9 cellular contexts compared by ENCODE assay signal in the genomic region with DNA sequence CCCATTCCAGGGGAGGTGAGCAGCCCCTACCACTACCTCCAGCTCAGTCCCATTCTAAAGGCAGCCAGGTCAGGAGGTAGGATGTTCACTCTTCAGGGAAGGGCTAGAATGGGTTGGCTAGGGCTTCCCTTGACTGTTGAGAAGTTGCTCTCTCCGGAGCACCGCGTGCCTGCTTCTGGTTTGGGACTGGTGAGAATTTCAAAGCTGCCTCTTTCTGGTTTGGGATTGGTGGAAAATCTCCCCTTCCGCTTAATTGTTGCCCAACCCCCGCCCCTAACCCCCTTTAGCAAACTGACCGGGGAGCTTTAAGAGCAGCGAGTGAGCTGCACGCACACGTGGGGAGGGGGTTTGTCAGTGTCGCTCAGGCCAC. TPM values are rescaled to one million over a fixed set of nuclear protein-coding genes. Genes with fewer than 3 reads are reported as not detected.
A peak's percentile ranks its signal among the peaks of the same experiment; 100 is the strongest.
DNase-seq lines count a peak whose midpoint lies in the region; ATAC-seq and TF ChIP-seq lines count a peak whose summit lies in the region.
"Had no signal": no experiment of that assay in that cellular context is flagged by ENCODE, and none has a peak within 500 bp of the region (broad histone marks: within the 10 kb centered on the region; RNA-seq: fewer than 3 reads in every experiment).

No MANE protein-coding gene starts in this region.

- no peaks in the 10 kb centered on the region for H4K20me1 ChIP-seq in smooth muscle cell (ENCODE audit: low read depth)

- H3K4me1 Mint-ChIP-seq in activated CD4-positive, alpha-beta T cell treated with anti-CD3 and anti-CD28 coated beads, Interleukin-2, amount 10 ng/mL, durations not matched to agents 7 days and 5 days = peaks cover 7% of the 10 kb centered on the region

- H3F3A ChIP-seq in smooth muscle cell (ENCODE audit: low read depth) = no peaks in the 10 kb centered on the region

- peak overlapping the region; percentile 65 for H3K9ac ChIP-seq in smooth muscle cell (ENCODE audit: low read depth)

- POLR2A ChIA-PET in activated CD4-positive, alpha-beta T cell treated with anti-CD3 and anti-CD28 coated beads, Interleukin-2, amount 10 ng/mL, durations not matched to agents 7 days and 5 days (lab: Charles Lee) = no interaction called here

- H3K27me3 Mint-ChIP-seq in activated CD4-positive, alpha-beta T cell treated with anti-CD3 and anti-CD28 coated beads, Interleukin-2, amount 10 ng/mL, durations not matched to agents 7 days and 5 days = peaks cover 6% of the 10 kb centered on the region

- H3K79me2 ChIP-seq in smooth muscle cell (ENCODE audit: low read depth) = no peaks in the 10 kb centered on the region

- intact Hi-C loops in heart right ventricle (cut with DNase I) = loop anchor here in 6 of 10 donors (2.0 to 10.0 kb wide), 4 partner anchors 24 to 94 kb away; a partner anchor contains a TSS

- CTCF ChIA-PET in activated CD4-positive, alpha-beta T cell treated with anti-CD3 and anti-CD28 coated beads, Interleukin-2, amount 10 ng/mL, durations not matched to agents 7 days and 5 days (lab: Charles Lee) = interaction anchor here (0.5 to 2.4 kb wide), 16 partner anchors 8 to 930 kb away, joined by 3 to 11 read pairs (median 4); no protein-coding TSS in a partner anchor

- H3K4me1 ChIP-seq in heart right ventricle (peaks cover 10 to 45% (median 34%) of the 10 kb centered on the region in 9 donors), smooth muscle cell (ENCODE audit: low read depth) (peaks cover 41% of the 10 kb centered on the region)

- TF ChIP-seq CTCF in heart right ventricle (IDR thresholded peaks at IDR 0.05) (no peak), smooth muscle cell (IDR thresholded peaks at IDR 0.05; ENCODE audit: borderline replicate concordance, insufficient read depth, poor library complexity, severe bottlenecking) (no peak)

- H3K4me2 ChIP-seq in smooth muscle cell = peak overlapping the region; percentile 93

- no peak overlapping the region for H3K4me3 Mint-ChIP-seq in activated CD4-positive, alpha-beta T cell treated with anti-CD3 and anti-CD28 coated beads, Interleukin-2, amount 10 ng/mL, durations not matched to agents 7 days and 5 days

- no peaks in the 10 kb centered on the region for H3K36me3 ChIP-seq in H7 (replicated peaks; ENCODE audit: control insufficient read depth, insufficient read depth, low read length)
- no peaks in the 10 kb centered on the region for H3K36me3 ChIP-seq in heart right ventricle
- no peaks in the 10 kb centered on the region for H3K36me3 ChIP-seq in smooth muscle cell (ENCODE audit: low read depth)

- no peaks in the 10 kb centered on the region for H3K36me3 Mint-ChIP-seq in activated CD4-positive, alpha-beta T cell treated with anti-CD3 and anti-CD28 coated beads, Interleukin-2, amount 10 ng/mL, durations not matched to agents 7 days and 5 days (ENCODE audit: low read depth)

- H3K9me3 ChIP-seq in heart right ventricle (no peaks in the 10 kb centered on the region), smooth muscle cell (replicated peaks; ENCODE audit: low read depth) (no peaks in the 10 kb centered on the region)

- no peaks in the 10 kb centered on the region for H3K9me3 Mint-ChIP-seq in activated CD4-positive, alpha-beta T cell treated with anti-CD3 and anti-CD28 coated beads, Interleukin-2, amount 10 ng/mL, durations not matched to agents 7 days and 5 days

- H2AFZ ChIP-seq in smooth muscle cell (ENCODE audit: low read depth) = peak overlapping the region; percentile 85

- H3K4me3 ChIP-seq in H7 (ENCODE audit: insufficient read depth, low read depth, low read length) (peak overlapping the region; percentile 54), heart right ventricle (peak overlapping the region; percentile 5 to 66 (median 52)), smooth muscle cell (peak overlapping the region; percentile 60)

- H3K27ac Mint-ChIP-seq in activated CD4-positive, alpha-beta T cell treated with anti-CD3 and anti-CD28 coated beads, Interleukin-2, amount 10 ng/mL, durations not matched to agents 7 days and 5 days = no peak overlapping the region

- WGBS in heart right ventricle, 2 donors = 5 to 13% methylated on average over 10 of the region's 10 CpGs
- 5% methylated on average over 10 of the region's 10 CpGs for WGBS in smooth muscle cell (ENCODE audit: low lambda C conversion rate)

- no peak for ATAC-seq in heart right ventricle
- ATAC-seq in HG02981 (IDR thresholded peaks at IDR 0.05; ENCODE audit: unreplicated experiment) = no peak

- H3K27ac ChIP-seq in heart right ventricle (peak overlapping the region in 9 of 10 donors; percentile 62 to 83 (median 73)), smooth muscle cell (ENCODE audit: low read depth) (no peak overlapping the region)

- DNase-seq in H7 (peak; percentile 68), RPMI7951 (ENCODE audit: low read depth) (peak; percentile 14), heart right ventricle (no peak), smooth muscle cell (lab: John Stamatoyannopoulos, UW; ENCODE audit: unreplicated experiment) (no peak), GOT3 (lab: John Stamatoyannopoulos, UW) (no peak), hypothalamus (lab: John Stamatoyannopoulos, UW) (no peak)
- DNase-seq in activated CD4-positive, alpha-beta T cell treated with anti-CD3 and anti-CD28 coated beads, Interleukin-2, amount 10 ng/mL, durations not matched to agents 7 days and 5 days = no peak

- peaks cover 20% of the 10 kb centered on the region for H3K27me3 ChIP-seq in H7 (ENCODE audit: control insufficient read depth, insufficient read depth, low read length)
- peaks cover 0 to 3% (median 0%) of the 10 kb centered on the region in 7 donors for H3K27me3 ChIP-seq in heart right ventricle
- peaks cover 7% of the 10 kb centered on the region for H3K27me3 ChIP-seq in smooth muscle cell (ENCODE audit: low read depth)

RNA-seq across cellular contexts. Expression of a gene that starts 0.7 kb away (rescaled TPM):
- total RNA-seq in H7 (2014; rRNA removed; shearing (Covaris generic)) = 2.7 and 2.8 TPM in 2 replicates
- total RNA-seq in RPMI7951 (2014; rRNA removed; shearing (Covaris generic)) = 0.24 and 0.49 TPM in 2 replicates
- 100 to 1,000 TPM in 9 of 10 donors, 10 to 100 TPM in 1; 87.0 to 183 (median 136) TPM for total RNA-seq in heart right ventricle
- 10 to 100 TPM; 42.0 to 64.9 TPM for polyA plus RNA-seq in heart right ventricle
- 1.4 and 1.8 TPM in 2 replicates for total RNA-seq in smooth muscle cell
- polyA plus RNA-seq in smooth muscle cell = 0.25 and 2.5 TPM in 2 replicates
- total RNA-seq in activated CD4-positive, alpha-beta T cell treated with anti-CD3 and anti-CD28 coated beads, Interleukin-2, amount 10 ng/mL, durations not matched to agents 7 days and 5 days = under 1 TPM; 0.17 to 0.22 TPM

RNA-seq across cellular contexts. Expression of a gene that starts 34.3 kb away (rescaled TPM):
- not detected in 2 replicates for total RNA-seq in H7 (2014; rRNA removed; shearing (Covaris generic))
- total RNA-seq in RPMI7951 (2014; rRNA removed; shearing (Covaris generic)) = not detected in 2 replicates
- not detected for total RNA-seq in heart right ventricle
- polyA plus RNA-seq in heart right ventricle = under 1 TPM in 1 of 2 donors, not detected in 1; 0.04 TPM
- not detected in 2 replicates for total RNA-seq in smooth muscle cell
- polyA plus RNA-seq in smooth muscle cell = not detected in 2 replicates
- not detected for total RNA-seq in activated CD4-positive, alpha-beta T cell treated with anti-CD3 and anti-CD28 coated beads, Interleukin-2, amount 10 ng/mL, durations not matched to agents 7 days and 5 days
- total RNA-seq: pulmonary artery endothelial cell had no signal

RNA-seq across cellular contexts. Expression of a gene that starts 40.1 kb away (rescaled TPM):
- 2.1 TPM in 2 replicates for total RNA-seq in H7 (2014; rRNA removed; shearing (Covaris generic))
- total RNA-seq in RPMI7951 (2014; rRNA removed; shearing (Covaris generic)) = 2.3 and 4.4 TPM in 2 replicates
- 10 to 100 TPM; 11.4 to 25.1 (median 19.9) TPM for total RNA-seq in heart right ventricle
- 10 to 100 TPM; 32.8 to 35.7 TPM for polyA plus RNA-seq in heart right ventricle
- 1.4 and 7.0 TPM in 2 replicates for total RNA-seq in smooth muscle cell
- 5.2 and 7.2 TPM in 2 replicates for polyA plus RNA-seq in smooth muscle cell
- not detected for total RNA-seq in activated CD4-positive, alpha-beta T cell treated with anti-CD3 and anti-CD28 coated beads, Interleukin-2, amount 10 ng/mL, durations not matched to agents 7 days and 5 days

RNA-seq across cellular contexts. Expression of a gene that starts 42.2 kb away (rescaled TPM):
- 305 and 319 TPM in 2 replicates for total RNA-seq in H7 (2014; rRNA removed; shearing (Covaris generic))
- total RNA-seq in RPMI7951 (2014; rRNA removed; shearing (Covaris generic)) = 949 and 1,053 TPM in 2 replicates
- total RNA-seq in heart right ventricle = 10 to 100 TPM in 2 of 10 donors, 1 to 10 TPM in 6, under 1 TPM in 2; 0.61 to 26.6 (median 5.0) TPM
- 10 to 100 TPM in 1 of 2 donors, under 1 TPM in 1; 0.95 to 18.1 TPM for polyA plus RNA-seq in heart right ventricle
- total RNA-seq in smooth muscle cell = 266 and 297 TPM in 2 replicates
- 411 and 614 TPM in 2 replicates for polyA plus RNA-seq in smooth muscle cell
- total RNA-seq in activated CD4-positive, alpha-beta T cell treated with anti-CD3 and anti-CD28 coated beads, Interleukin-2, amount 10 ng/mL, durations not matched to agents 7 days and 5 days = under 1 TPM in 1 of 2 experiments, not detected in 1; 0.15 TPM
- total RNA-seq: pulmonary artery endothelial cell had no signal

RNA-seq across cellular contexts. Expression of a gene that starts 46.5 kb away (rescaled TPM):
- 26.4 and 28.9 TPM in 2 replicates for total RNA-seq in H7 (2014; rRNA removed; shearing (Covaris generic))
- total RNA-seq in RPMI7951 (2014; rRNA removed; shearing (Covaris generic)) = 9.0 and 9.1 TPM in 2 replicates
- total RNA-seq in heart right ventricle (10 to 100 TPM; 11.1 to 17.6 (median 13.4) TPM), smooth muscle cell (14.6 and 16.1 TPM in 2 replicates)
- polyA plus RNA-seq in heart right ventricle (10 to 100 TPM in 1 of 2 donors, 1 to 10 TPM in 1; 6.4 to 13.2 TPM), smooth muscle cell (53.3 and 63.1 TPM in 2 replicates)
- 10 to 100 TPM; 38.3 to 38.8 TPM for total RNA-seq in activated CD4-positive, alpha-beta T cell treated with anti-CD3 and anti-CD28 coated beads, Interleukin-2, amount 10 ng/mL, durations not matched to agents 7 days and 5 days

Comparison
In these comparisons a context has a peak if more than half of its experiments do, and no peak if none do; other contexts are left out.
1. DNase-seq: peak in H7 (single experiment) and RPMI7951 (single experiment); none in heart right ventricle (0 of 2), smooth muscle cell (single experiment), GOT3 (single experiment), activated CD4-positive, alpha-beta T cell treated with anti-CD3 and anti-CD28 coated beads, Interleukin-2, amount 10 ng/mL, durations not matched to agents 7 days and 5 days (single experiment) and hypothalamus (0 of 51).
2. RNA of a gene that starts 0.7 kb away (total RNA-seq): 87.0 to 183 TPM in heart right ventricle; 2.7 to 2.8 TPM in H7, 1.4 to 1.8 TPM in smooth muscle cell, 0.24 to 0.49 TPM in RPMI7951 and 0.17 to 0.22 TPM in activated CD4-positive, alpha-beta T cell treated with anti-CD3 and anti-CD28 coated beads, Interleukin-2, amount 10 ng/mL, durations not matched to agents 7 days and 5 days; every median in the first group is over 10 times any median in the second.
3. Peak in every context shown above with its lines, with median percentiles within 50 percentile points of each other: H3K4me3 ChIP-seq.